8 cellular contexts compared by ENCODE assay signal in the genomic region with DNA sequence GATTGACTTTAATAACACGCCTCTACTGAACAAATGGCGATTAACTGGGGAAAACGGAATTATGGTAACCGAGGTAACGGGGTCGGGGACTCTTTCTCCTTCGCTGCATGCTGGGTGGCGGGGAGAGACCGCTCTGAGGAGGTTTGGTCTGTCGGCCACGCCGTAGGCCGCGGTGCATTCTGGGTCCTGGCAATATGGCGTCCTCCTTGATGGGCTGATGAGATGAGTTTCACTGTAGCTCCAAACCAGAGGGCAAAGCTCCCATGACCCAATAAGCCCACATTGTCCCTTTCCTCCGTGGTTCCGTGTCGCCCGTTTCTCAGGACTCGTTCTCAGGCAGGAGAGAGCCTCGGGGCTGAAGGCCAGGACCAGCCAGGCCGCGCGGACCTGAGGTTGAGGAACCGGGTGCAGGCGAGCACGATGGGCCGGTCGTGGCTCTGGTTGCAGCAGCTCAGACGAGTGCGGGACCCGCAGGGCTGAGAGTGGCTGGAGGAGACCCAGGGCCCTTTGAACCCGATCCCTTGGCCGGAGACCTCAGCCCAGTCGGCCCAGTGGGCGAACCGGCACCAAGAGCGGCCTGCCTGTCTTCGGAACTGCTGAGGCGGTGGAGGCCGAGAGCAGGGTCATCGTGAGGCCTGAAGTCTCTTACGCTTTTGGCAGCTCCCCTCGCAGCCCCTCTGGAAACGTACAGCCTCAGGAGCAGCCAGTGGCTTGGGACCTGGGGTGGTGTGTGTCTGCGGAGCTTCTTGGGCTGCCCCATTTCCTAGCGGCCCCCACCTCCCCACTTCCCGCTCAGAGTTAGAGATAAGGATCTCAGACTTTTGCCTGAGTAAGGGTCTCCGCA. TPM values are rescaled to one million over a fixed set of nuclear protein-coding genes. Genes with fewer than 3 reads are reported as not detected.
A peak's percentile ranks its signal among the peaks of the same experiment; 100 is the strongest.
DNase-seq lines count a peak whose midpoint lies in the region; ATAC-seq and TF ChIP-seq lines count a peak whose summit lies in the region.

A gene with protein sequence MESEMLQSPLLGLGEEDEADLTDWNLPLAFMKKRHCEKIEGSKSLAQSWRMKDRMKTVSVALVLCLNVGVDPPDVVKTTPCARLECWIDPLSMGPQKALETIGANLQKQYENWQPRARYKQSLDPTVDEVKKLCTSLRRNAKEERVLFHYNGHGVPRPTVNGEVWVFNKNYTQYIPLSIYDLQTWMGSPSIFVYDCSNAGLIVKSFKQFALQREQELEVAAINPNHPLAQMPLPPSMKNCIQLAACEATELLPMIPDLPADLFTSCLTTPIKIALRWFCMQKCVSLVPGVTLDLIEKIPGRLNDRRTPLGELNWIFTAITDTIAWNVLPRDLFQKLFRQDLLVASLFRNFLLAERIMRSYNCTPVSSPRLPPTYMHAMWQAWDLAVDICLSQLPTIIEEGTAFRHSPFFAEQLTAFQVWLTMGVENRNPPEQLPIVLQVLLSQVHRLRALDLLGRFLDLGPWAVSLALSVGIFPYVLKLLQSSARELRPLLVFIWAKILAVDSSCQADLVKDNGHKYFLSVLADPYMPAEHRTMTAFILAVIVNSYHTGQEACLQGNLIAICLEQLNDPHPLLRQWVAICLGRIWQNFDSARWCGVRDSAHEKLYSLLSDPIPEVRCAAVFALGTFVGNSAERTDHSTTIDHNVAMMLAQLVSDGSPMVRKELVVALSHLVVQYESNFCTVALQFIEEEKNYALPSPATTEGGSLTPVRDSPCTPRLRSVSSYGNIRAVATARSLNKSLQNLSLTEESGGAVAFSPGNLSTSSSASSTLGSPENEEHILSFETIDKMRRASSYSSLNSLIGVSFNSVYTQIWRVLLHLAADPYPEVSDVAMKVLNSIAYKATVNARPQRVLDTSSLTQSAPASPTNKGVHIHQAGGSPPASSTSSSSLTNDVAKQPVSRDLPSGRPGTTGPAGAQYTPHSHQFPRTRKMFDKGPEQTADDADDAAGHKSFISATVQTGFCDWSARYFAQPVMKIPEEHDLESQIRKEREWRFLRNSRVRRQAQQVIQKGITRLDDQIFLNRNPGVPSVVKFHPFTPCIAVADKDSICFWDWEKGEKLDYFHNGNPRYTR (N-terminal part only) (plus strand): TSS at position 184 of the 844 bp plus-strand sequence. CDS start 792 bp downstream, outside the sequence.

- H3K4me1 ChIP-seq in Peyer's patch (peaks cover 0 to 20% (median 7%) of the 10 kb centered on the region in 4 donors), mucosa of stomach (ENCODE audit: control insufficient read depth, insufficient read depth, low read length) (peaks cover 13% of the 10 kb centered on the region)

- H3K4me3 ChIP-seq in Peyer's patch (peak within 1 kb of the TSS; percentile 72 to 100 (median 88)), mucosa of stomach (ENCODE audit: low read length) (peak within 1 kb of the TSS; percentile 92)

- peaks cover 16% of the 10 kb centered on the region for H3K27me3 Mint-ChIP-seq in activated T-cell treated with anti-CD3 and anti-CD28 coated beads, Interleukin-2, amount 50 U/mL, for 4 hours (ENCODE audit: low read depth)

- H3K36me3 ChIP-seq in Peyer's patch (no peaks in the 10 kb centered on the region), mucosa of stomach (ENCODE audit: control insufficient read depth, insufficient read depth, low read length) (no peaks in the 10 kb centered on the region)

- H3K4me3 Mint-ChIP-seq in activated T-cell treated with anti-CD3 and anti-CD28 coated beads, Interleukin-2, amount 50 U/mL, for 4 hours = peak within 1 kb of the TSS; percentile 94

- H3K9me3 ChIP-seq in Peyer's patch (no peaks in the 10 kb centered on the region), mucosa of stomach (ENCODE audit: control insufficient read depth, low read length) (no peaks in the 10 kb centered on the region)

- peak within 1 kb of the TSS; percentile 66 to 77 (median 72) for H3K27ac ChIP-seq in Peyer's patch

- TF ChIP-seq CTCF in Peyer's patch (IDR thresholded peaks at IDR 0.05) = peak in 1 of 6 experiments; percentile 9

- H3K27me3 ChIP-seq in Peyer's patch (no peaks in the 10 kb centered on the region), mucosa of stomach (ENCODE audit: control insufficient read depth, insufficient read depth, low read length) (peaks cover 3% of the 10 kb centered on the region)

- in situ Hi-C loops in KBM-7 (cut with MboI; ENCODE audit: low pct_unique_long_range_greater_than_20kb, low sequenced_read_pairs) = no loop called here

- ATAC-seq in GM19324 (IDR thresholded peaks at IDR 0.05; ENCODE audit: low FRiP score, unreplicated experiment) = peak; percentile 69
- ATAC-seq in activated T-cell treated with anti-CD3 and anti-CD28 coated beads, Interleukin-2, amount 50 U/mL, for 4 hours = peak; percentile 96 to 98
- peak; percentile 92 for ATAC-seq in esophagus mucosa

- H3K9me3 Mint-ChIP-seq in activated T-cell treated with anti-CD3 and anti-CD28 coated beads, Interleukin-2, amount 50 U/mL, for 4 hours = no peaks in the 10 kb centered on the region

- peak; percentile 97 for DNase-seq in AG20443 (ENCODE audit: low spot score)
- peak; percentile 94 for DNase-seq in KBM-7
- peak; percentile 90 to 96 (median 92) for DNase-seq in Peyer's patch
- peak; percentile 83 for DNase-seq in activated T-cell treated with anti-CD3 and anti-CD28 coated beads, Interleukin-2, amount 50 U/mL, for 4 hours
- peak; percentile 75 to 78 for DNase-seq in stimulated activated CD8-positive, alpha-beta memory T cell treated with anti-CD3 and anti-CD28 coated beads, Interleukin-4, amount 100 ng/mL, for 4 hours (ENCODE audit: low read depth in 2 of 2, low spot score in 1 of 2)

- H3K9ac ChIP-seq in mucosa of stomach (ENCODE audit: low read length) = peak within 1 kb of the TSS; percentile 90

- H3K36me3 Mint-ChIP-seq in activated T-cell treated with anti-CD3 and anti-CD28 coated beads, Interleukin-2, amount 50 U/mL, for 4 hours (ENCODE audit: insufficient read depth) = peaks cover 4% of the 10 kb centered on the region

- H3K4me1 Mint-ChIP-seq in activated T-cell treated with anti-CD3 and anti-CD28 coated beads, Interleukin-2, amount 50 U/mL, for 4 hours (ENCODE audit: low read depth) = peaks cover 28% of the 10 kb centered on the region

- no peak for TF ChIP-seq POLR2A in Peyer's patch (IDR thresholded peaks at IDR 0.05)

RNA-seq across cellular contexts. Expression of the gene that starts here (rescaled TPM):
- 10 to 100 TPM; 42.4 to 73.6 (median 64.2) TPM for total RNA-seq in Peyer's patch
- 10 to 100 TPM; 76.1 to 98.3 (median 89.5) TPM for total RNA-seq in activated T-cell treated with anti-CD3 and anti-CD28 coated beads, Interleukin-2, amount 50 U/mL, for 4 hours
- total RNA-seq in esophagus mucosa = 14.9 TPM

Comparison
In these comparisons a context has a peak if more than half of its experiments do, and no peak if none do; other contexts are left out.
1. Peak in every context shown above with its lines: DNase-seq, ATAC-seq, H3K4me3 ChIP-seq and H3K27ac ChIP-seq.